Comparison of ENCODE assay signal across 10 cellular contexts in the genomic region with DNA sequence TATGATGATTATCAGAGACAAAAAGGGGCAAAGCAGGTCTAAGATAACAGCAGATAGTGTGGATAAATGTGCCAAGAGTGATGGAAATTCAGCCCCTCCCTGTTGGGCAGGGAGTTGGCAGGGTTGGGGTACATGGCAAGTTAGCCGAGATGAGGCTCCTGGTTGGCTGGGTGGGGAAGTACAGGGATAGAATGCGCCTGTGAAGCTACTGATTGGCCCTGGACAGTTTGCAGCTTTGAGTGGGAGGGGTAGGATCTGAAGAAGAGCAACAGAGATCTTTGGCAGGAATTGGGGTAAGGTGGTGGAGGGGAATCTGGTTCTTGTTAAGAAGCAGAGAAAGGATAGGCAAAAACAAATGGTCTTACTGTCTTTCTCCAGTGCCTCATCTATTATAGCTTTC.
A peak's percentile ranks its signal among the peaks of the same experiment; 100 is the strongest.
DNase-seq lines count a peak whose midpoint lies in the region; ATAC-seq and TF ChIP-seq lines count a peak whose summit lies in the region.
"Had no signal": no experiment of that assay in that cellular context is flagged by ENCODE, and none has a peak within 500 bp of the region (broad histone marks: within the 10 kb centered on the region; RNA-seq: fewer than 3 reads in every experiment).

No MANE protein-coding gene starts in this region.

- no peak overlapping the region for H3K4me3 ChIP-seq in lower lobe of right lung
- H3K4me3 ChIP-seq in thoracic aorta: no peak overlapping the region

- TF ChIP-seq CTCF in chondrocyte (IDR thresholded peaks at IDR 0.05) (no peak), lower lobe of right lung (IDR thresholded peaks at IDR 0.05) (no peak), thoracic aorta (IDR thresholded peaks at IDR 0.05) (no peak)

- H3K4me3 Mint-ChIP-seq in chondrocyte (ENCODE audit: unreplicated experiment): peak overlapping the region; percentile 44
- H3K4me3 Mint-ChIP-seq: activated naive CD4-positive, alpha-beta T cell treated with anti-CD3 and anti-CD28 coated beads, Interleukin-2, amount 50 U/mL, for 24 hours had no signal

- H3K4me1 Mint-ChIP-seq in chondrocyte (ENCODE audit: low read depth): peaks cover 54% of the 10 kb centered on the region
- H3K4me1 Mint-ChIP-seq: activated naive CD4-positive, alpha-beta T cell treated with anti-CD3 and anti-CD28 coated beads, Interleukin-2, amount 50 U/mL, for 24 hours had no signal

- intact Hi-C loops in lower lobe of right lung (cut with DNase I): no loop called here

- H3K9me3 ChIP-seq in lower lobe of right lung (no peaks in the 10 kb centered on the region), thoracic aorta (no peaks in the 10 kb centered on the region)

- peak overlapping the region; percentile 54 for H3K27ac ChIP-seq in lower lobe of right lung
- peak overlapping the region; percentile 82 to 91 for H3K27ac ChIP-seq in thoracic aorta

- ATAC-seq in lower lobe of right lung (no peak), thoracic aorta (ENCODE audit: insufficient number of reproducible peaks, low FRiP score, low read depth) (no peak), GM19023 (IDR thresholded peaks at IDR 0.05; ENCODE audit: unreplicated experiment) (no peak), HG03025 (IDR thresholded peaks at IDR 0.05; ENCODE audit: low FRiP score, unreplicated experiment) (no peak)

- DNase-seq in LHCN-M2 (ENCODE audit: low read depth): peak; percentile 75
- no peak for DNase-seq in chondrocyte (ENCODE audit: low spot score)
- no peak for DNase-seq in lower lobe of right lung
- no peak for DNase-seq in thoracic aorta (ENCODE audit: low spot score)
- DNase-seq in LoVo (ENCODE audit: low spot score): no peak
- no peak for DNase-seq in SK-N-DZ (ENCODE audit: low spot score)
- DNase-seq: activated CD4-positive, alpha-beta T cell treated with anti-CD3 and anti-CD28 coated beads for 4 hours had no signal

- H3K4me1 ChIP-seq in lower lobe of right lung: peaks cover 18% of the 10 kb centered on the region
- H3K4me1 ChIP-seq in thoracic aorta (ENCODE audit: control insufficient read depth in 1 of 2, low read depth in 2 of 2): peaks cover 18 to 47% of the 10 kb centered on the region in 2 donors

- peak overlapping the region; percentile 86 for H3K27ac Mint-ChIP-seq in chondrocyte (ENCODE audit: unreplicated experiment)
- H3K27ac Mint-ChIP-seq: activated naive CD4-positive, alpha-beta T cell treated with anti-CD3 and anti-CD28 coated beads, Interleukin-2, amount 50 U/mL, for 24 hours had no signal

- H3K9me3 Mint-ChIP-seq in chondrocyte (ENCODE audit: low read depth): no peaks in the 10 kb centered on the region
- H3K9me3 Mint-ChIP-seq: activated naive CD4-positive, alpha-beta T cell treated with anti-CD3 and anti-CD28 coated beads, Interleukin-2, amount 50 U/mL, for 24 hours had no signal

- H3K36me3 Mint-ChIP-seq in chondrocyte (ENCODE audit: low read depth): no peaks in the 10 kb centered on the region
- H3K36me3 Mint-ChIP-seq: activated naive CD4-positive, alpha-beta T cell treated with anti-CD3 and anti-CD28 coated beads, Interleukin-2, amount 50 U/mL, for 24 hours had no signal

- H3K27me3 Mint-ChIP-seq in chondrocyte (ENCODE audit: low read depth): no peaks in the 10 kb centered on the region

- no peaks in the 10 kb centered on the region for H3K36me3 ChIP-seq in lower lobe of right lung
- no peaks in the 10 kb centered on the region for H3K36me3 ChIP-seq in thoracic aorta

- H3K27me3 ChIP-seq in lower lobe of right lung (ENCODE audit: low read depth) (no peaks in the 10 kb centered on the region), thoracic aorta (replicated peaks; ENCODE audit: insufficient read depth) (no peaks in the 10 kb centered on the region)
